In the genomic region with DNA sequence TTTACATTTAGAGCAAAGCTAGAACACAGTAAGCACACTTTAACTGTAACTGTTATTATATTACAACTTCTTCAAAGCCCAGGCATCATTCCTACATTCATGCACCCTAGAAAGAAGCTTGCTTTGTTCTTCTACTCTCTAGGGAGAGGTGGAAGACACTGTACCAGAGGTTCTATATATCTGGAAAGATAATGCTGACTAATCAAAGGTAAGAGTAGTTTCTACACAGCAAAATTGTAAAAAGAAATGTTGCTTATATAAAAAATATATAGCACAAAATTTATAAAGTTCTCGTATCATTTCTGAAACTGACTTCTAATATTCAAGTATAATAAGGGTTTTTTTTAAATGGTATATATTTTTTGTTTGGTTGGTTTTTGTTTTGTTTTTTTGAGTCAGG, we compare ENCODE assay signal across 24 cellular contexts. TPM values are rescaled to one million over a fixed set of nuclear protein-coding genes. Genes with fewer than 3 reads are reported as not detected.
DNase-seq lines count a peak whose midpoint lies in the region; ATAC-seq, FAIRE-seq and TF ChIP-seq lines count a peak whose summit lies in the region.
"Had no signal": no experiment of that assay in that cellular context is flagged by ENCODE, and none has a peak within 500 bp of the region (broad histone marks: within the 10 kb centered on the region; RNA-seq: fewer than 3 reads in every experiment).

No MANE protein-coding gene starts in this region.

- peaks cover 11% of the 10 kb centered on the region for H3K79me2 ChIP-seq in osteoblast (ENCODE audit: insufficient read depth, low read length)

- H3K9me3 Mint-ChIP-seq in activated T-cell treated with anti-CD3 and anti-CD28 coated beads, Interleukin-2, amount 50 U/mL, for 24 hours = no peaks in the 10 kb centered on the region
- no peaks in the 10 kb centered on the region for H3K9me3 Mint-ChIP-seq in activated T-cell treated with anti-CD3 and anti-CD28 coated beads, Interleukin-2, amount 50 U/mL, for 4 hours
- H3K9me3 Mint-ChIP-seq in immature natural killer cell = no peaks in the 10 kb centered on the region
- H3K9me3 Mint-ChIP-seq: CD14-positive monocyte; CD4-positive, alpha-beta T cell; CD8-positive, alpha-beta memory T cell; HFFc6 had no signal

- H3K27me3 ChIP-seq in osteoblast (ENCODE audit: insufficient read depth, low read length) = no peaks in the 10 kb centered on the region
- H3K27me3 ChIP-seq: BE2C; BLaER1 treated with 17β-estradiol and CSF1 and Interleukin-3, amounts not matched to agents 10 nM and 100 nM had no signal

- no peaks in the 10 kb centered on the region for H3K9me3 ChIP-seq in osteoblast (ENCODE audit: low read depth, low read length)
- H3K9me3 ChIP-seq: BE2C; BLaER1 treated with 17β-estradiol and CSF1 and Interleukin-3, amounts not matched to agents 10 nM and 100 nM; HAP-1 had no signal

- no peak for TF ChIP-seq CTCF in osteoblast (IDR thresholded peaks at IDR 0.05; ENCODE audit: extremely low read depth, low read depth, low read length)

- H3K4me3 ChIP-seq in osteoblast (ENCODE audit: insufficient read depth, low read length) = no peak overlapping the region
- H3K4me3 ChIP-seq: BLaER1 treated with 17β-estradiol and CSF1 and Interleukin-3, amounts not matched to agents 10 nM and 100 nM; HAP-1 had no signal

- TF ChIP-seq POLR2A in GM12891 (IDR thresholded peaks at IDR 0.05; ENCODE audit: low read depth, low read length) = no peak

- FAIRE-seq in GM12891 (lab: Jason Lieb, UNC) = peak; percentile 47
- FAIRE-seq: A204.1, D721Med, H54 had no signal

- no peak overlapping the region for H3K4me2 ChIP-seq in osteoblast (ENCODE audit: insufficient read depth, low read length)
- H3K4me2 ChIP-seq: BLaER1 treated with 17β-estradiol and CSF1 and Interleukin-3, amounts not matched to agents 10 nM and 100 nM had no signal

- no peak overlapping the region for H2AFZ ChIP-seq in osteoblast (ENCODE audit: low read length)

- H4K20me1 ChIP-seq in osteoblast (ENCODE audit: insufficient read depth, low read length) = no peaks in the 10 kb centered on the region

- H3K36me3 Mint-ChIP-seq in activated T-cell treated with anti-CD3 and anti-CD28 coated beads, Interleukin-2, amount 50 U/mL, for 24 hours (ENCODE audit: low read depth) = peaks cover 72% of the 10 kb centered on the region
- peaks cover 33% of the 10 kb centered on the region for H3K36me3 Mint-ChIP-seq in activated T-cell treated with anti-CD3 and anti-CD28 coated beads, Interleukin-2, amount 50 U/mL, for 4 hours (ENCODE audit: insufficient read depth)
- H3K36me3 Mint-ChIP-seq in immature natural killer cell = peaks cover 12 to 32% (median 16%) of the 10 kb centered on the region in 3 donors

- peaks cover 4% of the 10 kb centered on the region for H3K4me1 ChIP-seq in osteoblast (ENCODE audit: insufficient read depth, low read length)
- H3K4me1 ChIP-seq: BE2C had no signal

- H3K36me3 ChIP-seq in osteoblast (ENCODE audit: insufficient read depth, low read length) = peaks cover 22% of the 10 kb centered on the region
- H3K36me3 ChIP-seq: BE2C had no signal

- H3K4me3 Mint-ChIP-seq in activated T-cell treated with anti-CD3 and anti-CD28 coated beads, Interleukin-2, amount 50 U/mL, for 24 hours = no peak overlapping the region
- no peak overlapping the region for H3K4me3 Mint-ChIP-seq in activated T-cell treated with anti-CD3 and anti-CD28 coated beads, Interleukin-2, amount 50 U/mL, for 4 hours
- no peak overlapping the region for H3K4me3 Mint-ChIP-seq in immature natural killer cell
- H3K4me3 Mint-ChIP-seq: CD14-positive monocyte; CD4-positive, alpha-beta T cell; CD8-positive, alpha-beta memory T cell; HFFc6 had no signal

- DNase-seq in activated T-cell treated with anti-CD3 and anti-CD28 coated beads, Interleukin-2, amount 50 U/mL, for 24 hours = no peak
- DNase-seq in activated T-cell treated with anti-CD3 and anti-CD28 coated beads, Interleukin-2, amount 50 U/mL, for 4 hours = no peak
- no peak for DNase-seq in GM12891 (ENCODE audit: insufficient read length, low spot score)
- peak; percentile 15 for DNase-seq in osteoblast (ENCODE audit: insufficient read length, low spot score, missing footprints)
- DNase-seq in immature natural killer cell = no peak
- no peak for DNase-seq in pons (ENCODE audit: low spot score)
- DNase-seq: ACHN; AML-193; BE2C; CD4-positive, alpha-beta T cell; CD8-positive, alpha-beta memory T cell; DMS 273 treated with DMSO at 0.1 percent for 48 hours; DMS79; EL; GF-D8; GOT3; HFFc6 had no signal

- H3K27me3 Mint-ChIP-seq in activated T-cell treated with anti-CD3 and anti-CD28 coated beads, Interleukin-2, amount 50 U/mL, for 24 hours = no peaks in the 10 kb centered on the region
- H3K27me3 Mint-ChIP-seq in activated T-cell treated with anti-CD3 and anti-CD28 coated beads, Interleukin-2, amount 50 U/mL, for 4 hours (ENCODE audit: low read depth) = no peaks in the 10 kb centered on the region
- H3K27me3 Mint-ChIP-seq in immature natural killer cell (ENCODE audit: low read depth in 3 of 3) = peaks cover 0 to 2% (median 0%) of the 10 kb centered on the region in 3 donors
- H3K27me3 Mint-ChIP-seq: CD4-positive, alpha-beta T cell; CD8-positive, alpha-beta memory T cell had no signal

- no peak for ATAC-seq in activated T-cell treated with anti-CD3 and anti-CD28 coated beads, Interleukin-2, amount 50 U/mL, for 4 hours

- H3K27ac Mint-ChIP-seq in activated T-cell treated with anti-CD3 and anti-CD28 coated beads, Interleukin-2, amount 50 U/mL, for 24 hours = peak overlapping the region; percentile 24
- no peak overlapping the region for H3K27ac Mint-ChIP-seq in immature natural killer cell
- H3K27ac Mint-ChIP-seq: CD14-positive monocyte; CD4-positive, alpha-beta T cell; CD8-positive, alpha-beta memory T cell; HFFc6 had no signal

- no peak overlapping the region for H3K27ac ChIP-seq in osteoblast (ENCODE audit: low read depth, low read length)
- H3K27ac ChIP-seq: 22Rv1; BLaER1 treated with 17β-estradiol and CSF1 and Interleukin-3, amounts not matched to agents 10 nM and 100 nM had no signal

- peaks cover 10% of the 10 kb centered on the region for H3K4me1 Mint-ChIP-seq in activated T-cell treated with anti-CD3 and anti-CD28 coated beads, Interleukin-2, amount 50 U/mL, for 24 hours (ENCODE audit: low read depth)
- H3K4me1 Mint-ChIP-seq in activated T-cell treated with anti-CD3 and anti-CD28 coated beads, Interleukin-2, amount 50 U/mL, for 4 hours (ENCODE audit: low read depth) = peaks cover 5% of the 10 kb centered on the region
- H3K4me1 Mint-ChIP-seq in immature natural killer cell = peaks cover 4 to 6% of the 10 kb centered on the region in 2 donors

TF ChIP-seq in GM12891, 5 proteins besides CTCF, POLR2A, EP300 and RAD21:
- no peak for TF ChIP-seq POLR2AphosphoS5 (IDR thresholded peaks at IDR 0.05; ENCODE audit: low read depth, low read length)
- no peak for TF ChIP-seq POU2F2 (IDR thresholded peaks at IDR 0.05; ENCODE audit: low read depth, low read length)
- no peak for TF ChIP-seq SPI1 (IDR thresholded peaks at IDR 0.05; ENCODE audit: low read depth, low read length)
- no peak for TF ChIP-seq PAX5 (IDR thresholded peaks at IDR 0.05; ENCODE audit: insufficient read depth, low read length, severe bottlenecking)

RNA-seq across cellular contexts. Expression of gene EYA3, which starts 44.0 kb away (rescaled TPM):
- total RNA-seq in activated T-cell treated with anti-CD3 and anti-CD28 coated beads, Interleukin-2, amount 50 U/mL, for 4 hours = 10 to 100 TPM; 26.6 to 29.6 (median 28.1) TPM
- polyA plus RNA-seq in GM12891 (2012; ENCODE audit: low read depth, missing spikeins) = 10.0 TPM
- 10.9 and 13.3 TPM in 2 replicates for total RNA-seq in osteoblast
- 10 to 100 TPM in 1 of 3 donors, 1 to 10 TPM in 2; 7.8 to 15.6 (median 9.3) TPM for polyA plus RNA-seq in immature natural killer cell
